10 cellular contexts compared by ENCODE assay signal in the genomic region with DNA sequence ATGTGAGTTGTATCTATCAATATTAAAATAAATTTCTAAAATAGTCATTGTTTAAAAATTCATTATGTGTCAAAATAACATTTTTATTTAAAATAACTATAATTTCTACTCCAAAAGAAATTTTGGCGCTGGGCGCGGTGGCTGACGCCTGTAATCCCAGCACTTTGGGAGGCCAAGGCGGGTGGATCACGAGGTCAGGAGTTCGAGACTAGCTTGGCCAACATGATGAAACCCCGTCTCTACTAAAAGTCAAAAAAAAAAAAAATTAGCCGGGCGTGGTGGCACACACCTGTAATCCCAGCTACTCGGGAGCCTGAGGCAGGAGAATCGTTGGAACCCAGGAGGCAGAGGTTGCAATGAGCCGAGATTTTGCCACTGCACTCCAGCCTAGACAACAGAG. TPM values are rescaled to one million over a fixed set of nuclear protein-coding genes. Genes with fewer than 3 reads are reported as not detected.
"Had no signal": no experiment of that assay in that cellular context is flagged by ENCODE, and none has a peak within 500 bp of the region (broad histone marks: within the 10 kb centered on the region; RNA-seq: fewer than 3 reads in every experiment).

No MANE protein-coding gene starts in this region.

RNA-seq across cellular contexts. Expression of gene SLC6A16, which starts 0.8 kb away (rescaled TPM):
- total RNA-seq: MCF 10A had no signal

RNA-seq across cellular contexts. Expression of gene CD37, which starts 9.4 kb away (rescaled TPM):
- total RNA-seq: cardiac muscle cell, MCF 10A had no signal

RNA-seq across cellular contexts. Expression of gene TEAD2, which starts 36.5 kb away (rescaled TPM):
- total RNA-seq: activated CD4-positive, alpha-beta T cell treated with anti-CD3 and anti-CD28 coated beads, Interleukin-2, amount 10 ng/mL, durations not matched to agents 24 days and 14 days; activated CD8-positive, alpha-beta T cell treated with anti-CD3 and anti-CD28 coated beads for 36 hours; activated naive CD8-positive, alpha-beta T cell treated with anti-CD3 and anti-CD28 coated beads, Interleukin-2, amount 10 ng/mL, durations not matched to agents 7 days and 5 days; activated T-helper 2 cell treated with anti-CD3 and anti-CD28 coated beads, Interferon-gamma antibody, Interleukin-2, Interleukin-4, amounts not matched to agents 10 μg/mL and 5 μg/mL and 100 μg/mL, durations not matched to agents 14 hours and 24 hours and 36 hours; T-helper 1 cell treated with Interleukin-12 subunit alpha and Interleukin-12 subunit beta and Interleukin-4 antibody, amounts not matched to agents 30 ng/mL and 1 ng/mL, for 36 hours; T-helper 2 cell treated with Interferon-gamma antibody and Interleukin-4, amounts not matched to agents 100 ng/mL and 5 ng/mL, for 36 hours had no signal

RNA-seq across cellular contexts. Expression of gene DKKL1, which starts 37.9 kb away (rescaled TPM):
- total RNA-seq: activated CD4-positive, alpha-beta T cell treated with anti-CD3 and anti-CD28 coated beads, Interleukin-2, amount 10 ng/mL, durations not matched to agents 24 days and 14 days; activated CD8-positive, alpha-beta T cell treated with anti-CD3 and anti-CD28 coated beads for 36 hours; activated naive CD8-positive, alpha-beta T cell treated with anti-CD3 and anti-CD28 coated beads, Interleukin-2, amount 10 ng/mL, durations not matched to agents 7 days and 5 days; activated T-helper 2 cell treated with anti-CD3 and anti-CD28 coated beads, Interferon-gamma antibody, Interleukin-2, Interleukin-4, amounts not matched to agents 10 μg/mL and 5 μg/mL and 100 μg/mL, durations not matched to agents 14 hours and 24 hours and 36 hours; ascending aorta; MCF 10A; Right ventricle myocardium superior; T-helper 1 cell treated with Interleukin-12 subunit alpha and Interleukin-12 subunit beta and Interleukin-4 antibody, amounts not matched to agents 30 ng/mL and 1 ng/mL, for 36 hours; T-helper 2 cell treated with Interferon-gamma antibody and Interleukin-4, amounts not matched to agents 100 ng/mL and 5 ng/mL, for 36 hours had no signal
